ENCODE assay signal across 8 cellular contexts in genomic region chr14:61479746-61480502, GRCh38.
DNase-seq lines count a peak whose midpoint lies in the region; ATAC-seq and TF ChIP-seq lines count a peak whose summit lies in the region.

No MANE protein-coding gene starts in this region.

- H3K36me3 ChIP-seq in OCI-LY1 (ENCODE audit: insufficient read depth, low read length) (no peaks in the 10 kb centered on the region), subcutaneous abdominal adipose tissue (ENCODE audit: control insufficient read depth in 5 of 5, insufficient read depth in 5 of 5, low read length in 5 of 5) (peaks cover 0 to 10% (median 0%) of the 10 kb centered on the region in 5 donors)

- peak; percentile 61 for ATAC-seq in esophagus mucosa
- ATAC-seq in HG03097 (IDR thresholded peaks at IDR 0.05; ENCODE audit: low FRiP score, unreplicated experiment): no peak
- no peak for ATAC-seq in GM21390 (IDR thresholded peaks at IDR 0.05; ENCODE audit: unreplicated experiment)

- DNase-seq in activated CD8-positive, alpha-beta memory T cell treated with anti-CD3 and anti-CD28 coated beads, Interleukin-2, amount 50 U/mL, for 48 hours: peak; percentile 52
- DNase-seq in activated CD8-positive, alpha-beta memory T cell treated with anti-CD3 and anti-CD28 coated beads, Interleukin-2, amount 50 U/mL, for 4 hours: no peak
- DNase-seq in NCI-H510A treated with DMSO at 0.1 percent for 48 hours (lab: John Stamatoyannopoulos, UW): no peak

- peak overlapping the region; percentile 77; the same call in 1 of the 2 replicates for H3K9ac ChIP-seq in OCI-LY1 (ENCODE audit: low read length)
- H3K9ac ChIP-seq in subcutaneous abdominal adipose tissue (ENCODE audit: low read length in 5 of 5): no peak overlapping the region

- H2AFZ ChIP-seq in OCI-LY1 (ENCODE audit: low read length): no peak overlapping the region

- no peaks in the 10 kb centered on the region for H3K27me3 ChIP-seq in OCI-LY1 (ENCODE audit: insufficient read depth, low read length)
- H3K27me3 ChIP-seq in subcutaneous abdominal adipose tissue (ENCODE audit: control insufficient read depth in 5 of 5, insufficient read depth in 4 of 5, low read length in 5 of 5): no peaks in the 10 kb centered on the region

- H3K9me2 ChIP-seq in OCI-LY1 (ENCODE audit: low read depth, low read length): no peaks in the 10 kb centered on the region

- peak overlapping the region; percentile 86; the same call in 1 of the 2 replicates for H3K4me2 ChIP-seq in OCI-LY1 (ENCODE audit: low read length)

- no peaks in the 10 kb centered on the region for H3K79me2 ChIP-seq in OCI-LY1 (ENCODE audit: insufficient read depth, low read length)

- TF ChIP-seq CTCF in OCI-LY1 (IDR thresholded peaks at IDR 0.05; ENCODE audit: low read length): no peak

- H3K4me1 ChIP-seq in OCI-LY1 (ENCODE audit: insufficient read depth, low read length, severe bottlenecking): peaks cover 76% of the 10 kb centered on the region
- peaks cover 5 to 51% (median 35%) of the 10 kb centered on the region in 5 donors for H3K4me1 ChIP-seq in subcutaneous abdominal adipose tissue (ENCODE audit: control insufficient read depth in 5 of 5, insufficient read depth in 5 of 5, low read length in 5 of 5)

- H3F3A ChIP-seq in OCI-LY1 (ENCODE audit: insufficient read depth, low read length): peaks cover 12% of the 10 kb centered on the region

- H3K4me3 ChIP-seq in OCI-LY1 (ENCODE audit: low read depth, low read length, poor library complexity, severe bottlenecking) (no peak overlapping the region), subcutaneous abdominal adipose tissue (ENCODE audit: low read depth in 1 of 5, low read length in 5 of 5) (no peak overlapping the region)

- H3K27ac ChIP-seq in OCI-LY1 (ENCODE audit: low read depth, low read length, poor library complexity, severe bottlenecking) (peak overlapping the region; percentile 100), subcutaneous abdominal adipose tissue (ENCODE audit: low read depth, low read length) (peak overlapping the region; percentile 82)

- no peaks in the 10 kb centered on the region for H4K20me1 ChIP-seq in OCI-LY1 (ENCODE audit: insufficient read depth, low read length)

- H3K9me3 ChIP-seq in OCI-LY1 (ENCODE audit: low read length): no peaks in the 10 kb centered on the region
- H3K9me3 ChIP-seq in subcutaneous abdominal adipose tissue (ENCODE audit: control insufficient read depth in 5 of 5, low read length in 5 of 5): no peaks in the 10 kb centered on the region
